9 cellular contexts compared by ENCODE assay signal in genomic region chr11:2768471-2769408, GRCh38.
A peak's percentile ranks its signal among the peaks of the same experiment; 100 is the strongest.
DNase-seq lines count a peak whose midpoint lies in the region; ATAC-seq, FAIRE-seq and TF ChIP-seq lines count a peak whose summit lies in the region.
"Had no signal": no experiment of that assay in that cellular context is flagged by ENCODE, and none has a peak within 500 bp of the region (broad histone marks: within the 10 kb centered on the region; RNA-seq: fewer than 3 reads in every experiment).

No MANE protein-coding gene starts in this region.

- DNase-seq in D341Med (ENCODE audit: low spot score) (peak; percentile 15), Peyer's patch (peak; percentile 5 to 40 (median 20)), H1 (ENCODE audit: low read depth in 1 of 2, low spot score in 2 of 2) (peak in 1 of 2 experiments; percentile 30), neural progenitor cell (ENCODE audit: low spot score) (no peak), NCI-H2171 treated with DMSO at 0.1 percent for 48 hours (lab: John Stamatoyannopoulos, UW) (no peak), NCI-H748 (lab: John Stamatoyannopoulos, UW; ENCODE audit: unreplicated experiment) (no peak), H7 (no peak)
- DNase-seq: NCI-H510A treated with DMSO at 0.1 percent for 48 hours had no signal

- H3K79me2 ChIP-seq in H1 (ENCODE audit: control insufficient read depth in 1 of 2, insufficient read depth in 2 of 2, low read length in 2 of 2), result no peaks in the 10 kb centered on the region
- H3K79me2 ChIP-seq in neural progenitor cell (ENCODE audit: low read depth), result no peaks in the 10 kb centered on the region

- no peak overlapping the region for H2AK5ac ChIP-seq in H1 (ENCODE audit: low read depth, low read length)

- CTCF ChIA-PET in H1 (lab: Charles Lee; ENCODE audit: partially characterized antibody), result no interaction called here

- H3F3A ChIP-seq in neural progenitor cell (ENCODE audit: low read depth), result no peaks in the 10 kb centered on the region

- no peak overlapping the region for H3K18ac ChIP-seq in H1 (ENCODE audit: extremely low read depth, low read length)

- no peak overlapping the region for H2AFZ ChIP-seq in H1 (ENCODE audit: low read length)
- H2AFZ ChIP-seq in neural progenitor cell (replicated peaks), result no peak overlapping the region

- FAIRE-seq in H1 (lab: Jason Lieb, UNC), result no peak

- POLR2A ChIA-PET in H1 (lab: Charles Lee; ENCODE audit: partially characterized antibody), result no interaction called here

- H2BK5ac ChIP-seq in H1 (ENCODE audit: low read depth, low read length), result peak overlapping the region; percentile 35; the same call in 1 of the 2 replicates

- H3K23me2 ChIP-seq in H1 (ENCODE audit: low read depth, low read length), result no peaks in the 10 kb centered on the region

- no peak overlapping the region for H2BK12ac ChIP-seq in H1 (ENCODE audit: low read depth, low read length)

- H4K91ac ChIP-seq in H1 (replicated peaks; ENCODE audit: insufficient read length, low read length), result no peak overlapping the region

- TF ChIP-seq POLR2A in Peyer's patch (IDR thresholded peaks at IDR 0.05), result no peak
- TF ChIP-seq POLR2A in H1 (IDR thresholded peaks at IDR 0.05; ENCODE audit: control extremely low read depth in 1 of 2, low read depth in 2 of 2, low read length in 2 of 2), result no peak

- no peak overlapping the region for H3K4me3 Mint-ChIP-seq in neural progenitor cell

- no peak overlapping the region for H3K4ac ChIP-seq in H1 (replicated peaks; ENCODE audit: insufficient read length, low read depth, low read length)

- H3K27me3 Mint-ChIP-seq in neural progenitor cell (ENCODE audit: insufficient read depth, low read depth), result peaks cover 7% of the 10 kb centered on the region

- H4K8ac ChIP-seq in H1 (ENCODE audit: extremely low read depth, insufficient read depth, low read length), result no peak overlapping the region

- no peak overlapping the region for H3K9ac ChIP-seq in H1 (replicated peaks in 1 of 4; ENCODE audit: extremely low read depth in 1 of 4, low read depth in 3 of 4, low read length in 3 of 4)
- no peak overlapping the region for H3K9ac ChIP-seq in neural progenitor cell

- H3K9me3 ChIP-seq in Peyer's patch (no peaks in the 10 kb centered on the region), H1 (ENCODE audit: insufficient read depth in 2 of 2, low read depth in 1 of 2, low read length in 1 of 2) (no peaks in the 10 kb centered on the region), neural progenitor cell (ENCODE audit: low read depth) (no peaks in the 10 kb centered on the region)

- H3K14ac ChIP-seq in H1 (ENCODE audit: insufficient read length), result no peak overlapping the region

- H2BK120ac ChIP-seq in H1 (replicated peaks; ENCODE audit: low read depth, low read length), result no peak overlapping the region

- no peak for TF ChIP-seq RAD21 in H1 (IDR thresholded peaks at IDR 0.05 in 1 of 2, conservative IDR thresholded peaks at IDR 0.05 in 1 of 2; ENCODE audit: low read depth in 2 of 2, low read length in 2 of 2)

- ATAC-seq in GM18502 (IDR thresholded peaks at IDR 0.05; ENCODE audit: poor library complexity, unreplicated experiment), result no peak

- no peaks in the 10 kb centered on the region for H3K36me3 ChIP-seq in Peyer's patch
- no peaks in the 10 kb centered on the region for H3K36me3 ChIP-seq in H1 (ENCODE audit: control insufficient read depth in 2 of 4, insufficient read depth in 4 of 4, low read length in 3 of 4)
- no peaks in the 10 kb centered on the region for H3K36me3 ChIP-seq in neural progenitor cell
- no peaks in the 10 kb centered on the region for H3K36me3 ChIP-seq in H7 (replicated peaks; ENCODE audit: control insufficient read depth, insufficient read depth, low read length)

- 0 out of 2 replicates have a peak overlapping the region, but pooled peaks have one; percentile 29 for H2BK15ac ChIP-seq in H1 (ENCODE audit: low read length)

- WGBS in H1 (ENCODE audit: extremely low coverage in 1 of 2, insufficient coverage in 1 of 2, insufficient read length in 1 of 2, insufficient replicate concordance in 2 of 2, low coverage in 1 of 2, low lambda C conversion rate in 2 of 2, missing lambda C conversion rate in 1 of 2), 2 experiments, result 86% methylated on average over 14 of the region's 14 CpGs; no CpG with 5 or more reads in 1 of the 2 experiments

- H3K4me1 ChIP-seq in Peyer's patch (no peaks in the 10 kb centered on the region), H1 (replicated peaks in 1 of 4; ENCODE audit: control insufficient read depth in 3 of 4, insufficient read depth in 4 of 4, low read length in 3 of 4) (peaks cover 0 to 4% (median 2%) of the 10 kb centered on the region in 4 experiments; a peak in 2 of 7 replicates), neural progenitor cell (no peaks in the 10 kb centered on the region)

- H3K23ac ChIP-seq in H1 (ENCODE audit: insufficient read length), result no peak overlapping the region

- H3K4me2 ChIP-seq in H1 (ENCODE audit: insufficient read depth in 1 of 2, low read depth in 2 of 2, low read length in 2 of 2), result no peak overlapping the region
- no peak overlapping the region for H3K4me2 ChIP-seq in neural progenitor cell

- H4K5ac ChIP-seq in H1 (ENCODE audit: insufficient read length, low read depth, low read length), result no peak overlapping the region

- H4K20me1 ChIP-seq in H1 (replicated peaks in 1 of 2; ENCODE audit: control insufficient read depth in 1 of 2, insufficient read depth in 2 of 2, low read length in 2 of 2) (no peaks in the 10 kb centered on the region), neural progenitor cell (ENCODE audit: low read depth) (no peaks in the 10 kb centered on the region)

- H3K56ac ChIP-seq in H1 (replicated peaks; ENCODE audit: insufficient read length, low read depth, low read length), result no peak overlapping the region

- no peak overlapping the region for H3K27ac ChIP-seq in Peyer's patch
- no peak overlapping the region for H3K27ac ChIP-seq in H1 (ENCODE audit: low read depth, low read length)
- no peak overlapping the region for H3K27ac ChIP-seq in neural progenitor cell

- peak overlapping the region; percentile 37 for H3K27ac Mint-ChIP-seq in neural progenitor cell

- H3K4me1 Mint-ChIP-seq in neural progenitor cell, result peaks cover 4% of the 10 kb centered on the region

- TF ChIP-seq CTCF in Peyer's patch (IDR thresholded peaks at IDR 0.05) (no peak), H1 (IDR thresholded peaks at IDR 0.05; ENCODE audit: control extremely low read depth in 1 of 3, insufficient read depth in 1 of 3, low read depth in 1 of 3, low read length in 3 of 3) (no peak), neural progenitor cell (IDR thresholded peaks at IDR 0.05) (no peak)

- H2BK20ac ChIP-seq in H1 (ENCODE audit: low read length), result no peak overlapping the region

- no peaks in the 10 kb centered on the region for H3K36me3 Mint-ChIP-seq in neural progenitor cell

- no peaks in the 10 kb centered on the region for H3K79me1 ChIP-seq in H1 (ENCODE audit: low read depth, low read length)

- TF ChIP-seq EP300 in H1 (IDR thresholded peaks at IDR 0.05; ENCODE audit: borderline replicate concordance in 1 of 2, low read depth in 2 of 2, low read length in 2 of 2), result no peak

- H3K27me3 ChIP-seq in Peyer's patch (no peaks in the 10 kb centered on the region), H1 (replicated peaks in 1 of 4; ENCODE audit: control insufficient read depth in 3 of 4, extremely low read depth in 1 of 4, insufficient read depth in 3 of 4, low read length in 3 of 4) (peaks cover 8 to 52% (median 28%) of the 10 kb centered on the region in 4 experiments), neural progenitor cell (peaks cover 61% of the 10 kb centered on the region), H7 (ENCODE audit: control insufficient read depth, insufficient read depth, low read length) (peaks cover 19% of the 10 kb centered on the region)

- H3K9me3 Mint-ChIP-seq in neural progenitor cell, result no peaks in the 10 kb centered on the region

- H3K4me3 ChIP-seq in Peyer's patch (no peak overlapping the region), H1 (ENCODE audit: extremely low read depth in 1 of 4, insufficient read depth in 2 of 4, low read depth in 3 of 4, low read length in 4 of 4) (no peak overlapping the region), neural progenitor cell (no peak overlapping the region), H7 (ENCODE audit: insufficient read depth, low read depth, low read length) (no peak overlapping the region)

TF ChIP-seq in H1, 55 proteins besides CTCF, POLR2A, EP300 and RAD21 (continues in another document):
- TF ChIP-seq KDM4A (IDR thresholded peaks at IDR 0.05; ENCODE audit: low read depth, low read length, severe bottlenecking), result no peak
- TF ChIP-seq TEAD4 (IDR thresholded peaks at IDR 0.05; ENCODE audit: low read depth, low read length), result no peak
- no peak for TF ChIP-seq RXRA (IDR thresholded peaks at IDR 0.05; ENCODE audit: insufficient read depth, low read depth, low read length)
- TF ChIP-seq SP4 (IDR thresholded peaks at IDR 0.05; ENCODE audit: low read length), result no peak
- no peak for TF ChIP-seq MAFK (IDR thresholded peaks at IDR 0.05; ENCODE audit: low read depth, low read length)
- TF ChIP-seq HDAC6 (IDR thresholded peaks at IDR 0.05; ENCODE audit: low read depth, low read length), result no peak
- no peak for TF ChIP-seq CBX8 (IDR thresholded peaks at IDR 0.05; ENCODE audit: borderline replicate concordance, low read depth, low read length)
- TF ChIP-seq ATF3 (IDR thresholded peaks at IDR 0.05; ENCODE audit: insufficient read depth, low read depth, low read length), result no peak
- TF ChIP-seq TAF1 (IDR thresholded peaks at IDR 0.05; ENCODE audit: low read depth, low read length), result no peak
- TF ChIP-seq RFX5 (IDR thresholded peaks at IDR 0.05; ENCODE audit: borderline replicate concordance, low read depth, low read length), result no peak
- TF ChIP-seq CBX5 (IDR thresholded peaks at IDR 0.05; ENCODE audit: low read depth, low read length), result no peak
- TF ChIP-seq ATF2 (IDR thresholded peaks at IDR 0.05; ENCODE audit: low read length), result no peak
- TF ChIP-seq SAP30 (IDR thresholded peaks at IDR 0.05; ENCODE audit: insufficient read depth, insufficient replicate concordance, low read length), result no peak
- TF ChIP-seq SIN3A (conservative IDR thresholded peaks at IDR 0.05 in 1 of 2, IDR thresholded peaks at IDR 0.05 in 1 of 2; ENCODE audit: low read depth in 1 of 2, low read length in 2 of 2), result no peak

Comparison
In these comparisons a context has a peak if more than half of its experiments do, and no peak if none do; other contexts are left out.
1. DNase-seq: peak in D341Med (single experiment) and Peyer's patch (3 of 3); none in neural progenitor cell (single experiment), NCI-H2171 treated with DMSO at 0.1 percent for 48 hours (single experiment), NCI-H748 (single experiment) and H7 (single experiment).